In genomic region chr19:14517840-14518505, GRCh38 we compare ENCODE assay signal across 8 cellular contexts. TPM values are rescaled to one million over a fixed set of nuclear protein-coding genes. Genes with fewer than 3 reads are reported as not detected.
DNase-seq lines count a peak whose midpoint lies in the region; ATAC-seq and TF ChIP-seq lines count a peak whose summit lies in the region.

TSS of gene DNAJB1 (minus strand) at chr19:14518397. CDS start at chr19:14518349, 48 bp downstream.

- DNase-seq in AG10803 (ENCODE audit: low read depth) (peak; percentile 82), NCI-H510A (lab: John Stamatoyannopoulos, UW) (peak; percentile 41), activated T-cell treated with anti-CD3 and anti-CD28 coated beads for 48 hours (ENCODE audit: low read depth) (peak; percentile 70)
- peak; percentile 73 to 78 for DNase-seq in stimulated activated naive CD8-positive, alpha-beta T cell treated with anti-CD3 and anti-CD28 coated beads, Interleukin-15, amount 100 ng/mL, for 72 hours

- no peaks in the 10 kb centered on the region for H3K9me3 ChIP-seq in mucosa of rectum (ENCODE audit: control insufficient read depth in 2 of 2, low read length in 2 of 2)

- peaks cover 28 to 31% of the 10 kb centered on the region in 2 donors for H3K4me1 ChIP-seq in mucosa of rectum (ENCODE audit: control insufficient read depth in 2 of 2, insufficient read depth in 2 of 2, low read length in 2 of 2)

- TF ChIP-seq CTCF in AG10803 (conservative IDR thresholded peaks at IDR 0.05; ENCODE audit: low read length) = no peak

- H3K9ac ChIP-seq in mucosa of rectum (ENCODE audit: low read depth in 1 of 2, low read length in 2 of 2) = peak within 1 kb of the TSS; percentile 98 to 100

- H3K4me3 ChIP-seq in AG10803 (ENCODE audit: low read length) (peak within 1 kb of the TSS; percentile 95), mucosa of rectum (ENCODE audit: low read length in 2 of 2) (peak within 1 kb of the TSS; percentile 85 to 95)

- peak within 1 kb of the TSS; percentile 98 to 99 for H3K27ac Mint-ChIP-seq in stimulated activated naive CD8-positive, alpha-beta T cell treated with anti-CD3 and anti-CD28 coated beads, Interleukin-15, amount 100 ng/mL, for 72 hours

- peaks cover 72% of the 10 kb centered on the region for H3K4me1 Mint-ChIP-seq in stimulated activated naive CD8-positive, alpha-beta T cell treated with anti-CD3 and anti-CD28 coated beads, Interleukin-15, amount 100 ng/mL, for 72 hours

- H3K9me3 Mint-ChIP-seq in stimulated activated naive CD8-positive, alpha-beta T cell treated with anti-CD3 and anti-CD28 coated beads, Interleukin-15, amount 100 ng/mL, for 72 hours = no peaks in the 10 kb centered on the region

- TF ChIP-seq POLR2A in GM18526 (IDR thresholded peaks at IDR 0.05; ENCODE audit: extremely low read depth, insufficient read length) = peak; percentile 95

- peak within 1 kb of the TSS; percentile 95 to 96 for H3K4me3 Mint-ChIP-seq in stimulated activated naive CD8-positive, alpha-beta T cell treated with anti-CD3 and anti-CD28 coated beads, Interleukin-15, amount 100 ng/mL, for 72 hours

- peaks cover 22 to 31% of the 10 kb centered on the region in 2 donors for H3K36me3 ChIP-seq in mucosa of rectum (ENCODE audit: control insufficient read depth in 2 of 2, insufficient read depth in 2 of 2, low read length in 2 of 2)

- ATAC-seq in HG03025 (IDR thresholded peaks at IDR 0.05; ENCODE audit: low FRiP score, unreplicated experiment) = peak; percentile 65
- ATAC-seq in esophagus mucosa = peak; percentile 76
- peak; percentile 72 for ATAC-seq in stimulated activated naive CD8-positive, alpha-beta T cell treated with anti-CD3 and anti-CD28 coated beads, Interleukin-15, amount 100 ng/mL, for 72 hours

- peak within 1 kb of the TSS; percentile 99 to 100 for H3K27ac ChIP-seq in mucosa of rectum (ENCODE audit: low read depth in 2 of 2, low read length in 2 of 2)

- H3K27me3 Mint-ChIP-seq in stimulated activated naive CD8-positive, alpha-beta T cell treated with anti-CD3 and anti-CD28 coated beads, Interleukin-15, amount 100 ng/mL, for 72 hours = no peaks in the 10 kb centered on the region

- no peaks in the 10 kb centered on the region for H3K27me3 ChIP-seq in mucosa of rectum (ENCODE audit: control insufficient read depth in 2 of 2, insufficient read depth in 2 of 2, low read length in 2 of 2)

RNA-seq across cellular contexts. Expression of gene DNAJB1, which starts in this region (rescaled TPM):
- total RNA-seq in esophagus mucosa = 337 TPM

Comparison
In these comparisons a context has a peak if more than half of its experiments do, and no peak if none do; other contexts are left out.
1. Peak in every context shown above with its lines: DNase-seq, ATAC-seq, H3K4me3 ChIP-seq and H3K27ac ChIP-seq.